ENCODE assay signal across 20 cellular contexts in the genomic region with DNA sequence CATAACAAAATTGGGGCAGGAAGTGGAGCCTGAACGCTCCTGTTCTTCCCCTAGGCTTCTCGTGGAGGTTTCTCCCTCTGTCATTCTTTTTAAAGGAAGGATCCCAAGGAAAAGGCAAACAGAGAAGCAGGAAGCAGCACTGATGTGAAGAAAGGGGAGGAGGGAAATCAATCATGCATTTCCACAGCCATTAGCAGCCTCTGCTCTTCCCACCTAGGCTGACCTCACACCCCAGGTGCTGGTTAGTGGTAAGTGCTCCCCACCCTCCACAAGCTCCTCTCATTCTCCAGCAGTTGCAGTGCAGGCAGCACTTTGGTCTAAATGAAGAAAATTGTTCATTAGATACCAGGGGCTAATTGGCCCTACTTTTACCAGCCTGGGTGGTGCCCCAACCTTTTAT. TPM values are rescaled to one million over a fixed set of nuclear protein-coding genes. Genes with fewer than 3 reads are reported as not detected.
DNase-seq lines count a peak whose midpoint lies in the region; ATAC-seq, FAIRE-seq and TF ChIP-seq lines count a peak whose summit lies in the region.
"Had no signal": no experiment of that assay in that cellular context is flagged by ENCODE, and none has a peak within 500 bp of the region (broad histone marks: within the 10 kb centered on the region; RNA-seq: fewer than 3 reads in every experiment).

No MANE protein-coding gene starts in this region.

- H3K36me3 ChIP-seq in K562 (ENCODE audit: control insufficient read depth, insufficient read depth, low read length), result no peaks in the 10 kb centered on the region
- no peaks in the 10 kb centered on the region for H3K36me3 ChIP-seq in tibial artery

- POLR2A ChIA-PET in K562 (lab: Yijun Ruan, JAX), result interaction anchor here (1.2 to 1.5 kb wide), 2 partner anchors 56 to 93 kb away, joined by 3 read pairs; no protein-coding TSS in a partner anchor

- 0% methylated on average over 2 of the region's 2 CpGs for WGBS in K562 (ENCODE audit: insufficient coverage, low coverage, missing lambda C conversion rate)

- no peaks in the 10 kb centered on the region for H3K79me2 ChIP-seq in K562 (ENCODE audit: control insufficient read depth, insufficient read depth, low read length)

- no peak for TF ChIP-seq POLR2A in K562 (conservative IDR thresholded peaks at IDR 0.05)

- BruUV-seq in K562 (replicated peaks; lab: Mats Ljungman, UMichigan), result no TSS peak

- peaks cover 0 to 15% of the 10 kb centered on the region in 2 experiments; a peak in 1 of 5 replicates for H3K4me1 ChIP-seq in K562 (replicated peaks in 1 of 2; ENCODE audit: control insufficient read depth in 2 of 2, insufficient read depth in 2 of 2, low read length in 2 of 2)
- peaks cover 0 to 17% (median 15%) of the 10 kb centered on the region in 4 donors for H3K4me1 ChIP-seq in tibial artery

- intact Hi-C loops in K562 (cut with micrococcal nuclease), result no loop called here
- intact Hi-C loops in tibial artery (cut with DNase I; ENCODE audit: low total_unique reads), result no loop called here

- H3K27me3 ChIP-seq in K562 (ENCODE audit: control insufficient read depth in 2 of 2, insufficient read depth in 2 of 2, low read length in 2 of 2), result peaks cover 19 to 72% of the 10 kb centered on the region in 2 experiments
- peaks cover 0 to 79% of the 10 kb centered on the region in 2 donors for H3K27me3 ChIP-seq in tibial artery

- CTCF ChIA-PET in K562 (lab: Yijun Ruan, JAX; ENCODE audit: low intra/inter-chr PET ratio), result no interaction called here

- no peak for ATAC-seq in K562
- ATAC-seq: HepG2 had no signal

- H3K9me3 ChIP-seq in K562 (replicated peaks; ENCODE audit: control insufficient read depth, insufficient read depth, low read depth, low read length) (no peaks in the 10 kb centered on the region), tibial artery (no peaks in the 10 kb centered on the region)

- no peak for FAIRE-seq in K562 (lab: Jason Lieb, UNC)
- FAIRE-seq: H1, HepG2 had no signal

- no peak for TF ChIP-seq EP300 in K562 (IDR thresholded peaks at IDR 0.05; ENCODE audit: low read length)

- H3K4me3 ChIP-seq in K562 (no peak overlapping the region), tibial artery (no peak overlapping the region)

- in situ Hi-C loops in ACHN (cut with HindIII; ENCODE audit: low pct_ligation_motif_present, low pct_unique_long_range_greater_than_20kb, low sequenced_read_pairs), result no loop called here
- in situ Hi-C loops in K562 (cut with MboI), result no loop called here

- no peak overlapping the region for H3K9ac ChIP-seq in K562 (ENCODE audit: insufficient read depth in 1 of 2, low read depth in 2 of 2, low read length in 2 of 2)
- H3K9ac ChIP-seq: KMS-11 had no signal

- H3K4me2 ChIP-seq in K562 (ENCODE audit: insufficient read depth, low read length), result no peak overlapping the region
- H3K4me2 ChIP-seq: KMS-11 had no signal

- H3K9me1 ChIP-seq in K562 (ENCODE audit: control insufficient read depth, insufficient read depth, low read length), result no peaks in the 10 kb centered on the region

- H2AFZ ChIP-seq in K562 (ENCODE audit: low read depth, low read length), result no peak overlapping the region

- DNase-seq in NCI-H1105 (lab: John Stamatoyannopoulos, UW), result peak; percentile 11
- DNase-seq in NCI-H1105 treated with DMSO at 0.1 percent for 48 hours (lab: John Stamatoyannopoulos, UW), result no peak
- DNase-seq in ACHN, result peak; percentile 12
- DNase-seq in DMS53 treated with DMSO at 0.1 percent for 48 hours (lab: John Stamatoyannopoulos, UW; ENCODE audit: unreplicated experiment), result peak; percentile 77
- DNase-seq in K562 (ENCODE audit: extremely low read depth in 1 of 4, low spot score in 3 of 4), result no peak
- no peak for DNase-seq in NCI-H187 (lab: John Stamatoyannopoulos, UW)
- DNase-seq in tibial artery, result no peak
- DNase-seq in NCI-H82 (lab: John Stamatoyannopoulos, UW), result no peak
- DNase-seq: 8988T; CD8-positive, alpha-beta memory T cell; NCI-H1048; SIG-M5 had no signal

- TF ChIP-seq RAD21 in K562 (CRISPR knock-in tag; conservative IDR thresholded peaks at IDR 0.05 in 1 of 2, IDR thresholded peaks at IDR 0.05 in 1 of 2), result no peak

- H4K20me1 ChIP-seq in K562 (replicated peaks; ENCODE audit: control insufficient read depth, insufficient read depth, low read length), result peaks cover 20% of the 10 kb centered on the region; the same call in 1 of the 2 replicates

- H3K27ac ChIP-seq in K562 (ENCODE audit: extremely low read depth, low read depth, low read length) (no peak overlapping the region), tibial artery (no peak overlapping the region)
- H3K27ac ChIP-seq: KMS-11 had no signal

- TF ChIP-seq CTCF in K562 (IDR thresholded peaks at IDR 0.05 in 2 of 3, conservative IDR thresholded peaks at IDR 0.05 in 1 of 3; ENCODE audit: insufficient read depth in 2 of 3, low read depth in 1 of 3, low read length in 3 of 3) (no peak), tibial artery (IDR thresholded peaks at IDR 0.05) (no peak)

TF ChIP-seq in K562, 482 proteins besides CTCF, POLR2A, EP300 and RAD21:
- TF ChIP-seq ZNF41 (CRISPR knock-in tag; conservative IDR thresholded peaks at IDR 0.05) (no peak), ZNF263 (CRISPR knock-in tag; IDR thresholded peaks at IDR 0.05; ENCODE audit: borderline replicate concordance) (peak; percentile 31; the same call in 1 of the 2 replicates)
TF ChIP-seq in K562: peak in this region for 1.

RNA-seq across cellular contexts. Expression of a gene that starts 2.6 kb away (rescaled TPM):
- not detected in 2 replicates for total RNA-seq in K562 (2011; cell fraction: chromatin; rRNA removed; ENCODE audit: low replicate concordance)
- total RNA-seq in K562 (2011; cell fraction: nucleolus; rRNA removed), result not detected in 2 replicates
- total RNA-seq in K562 (2011; cell fraction: nucleoplasm; rRNA removed), result not detected in 2 replicates
- total RNA-seq in K562 (2014; rRNA removed), result not detected in 2 replicates
- not detected in 2 replicates for total RNA-seq in K562 (2014; rRNA removed; fragmentation: Illumina TruSeq; extraction: Trizol)
- not detected in 2 replicates for total RNA-seq in K562 (2015; rRNA removed; fragmentation: Illumina TruSeq; extraction: Trizol)
- total RNA-seq in K562 (2021), result not detected in 2 replicates
- polyA plus RNA-seq in K562 (2011; rRNA removed), result not detected in 2 replicates
- polyA plus RNA-seq in K562 (2011; cell fraction: cytosol; rRNA removed), result not detected in 2 replicates
- polyA plus RNA-seq in K562 (2011; cell fraction: nucleus; rRNA removed), result not detected in 2 replicates
- polyA plus RNA-seq in K562 (2012), result not detected in 2 replicates
- not detected in 2 replicates for polyA plus RNA-seq in K562 (2014; fragmentation: Illumina TruSeq; extraction: Trizol)
- not detected for polyA plus RNA-seq in K562 (2014; fragmentation: Nextera tagmentation; extraction: Ambion mirVana)
- polyA plus RNA-seq in K562 (2014; rRNA removed), result not detected in 2 replicates
- polyA minus RNA-seq in K562 (2011; rRNA and poly(A)+ RNA removed), result not detected in 2 replicates
- not detected in 2 replicates for polyA minus RNA-seq in K562 (2011; cell fraction: cytosol; rRNA and poly(A)+ RNA removed)
- polyA minus RNA-seq in K562 (2011; cell fraction: nucleus; rRNA and poly(A)+ RNA removed), result not detected in 2 replicates
- total RNA-seq: CD8-positive, alpha-beta memory T cell; HepG2; M059J; NCI-H460; RPMI7951; T-helper 1 cell treated with Interleukin-12 subunit alpha and Interleukin-12 subunit beta and Interleukin-4 antibody, amounts not matched to agents 30 ng/mL and 1 ng/mL, for 36 hours had no signal
- polyA plus RNA-seq: BJ; CD8-positive, alpha-beta memory T cell; HepG2 had no signal

Comparison
In these comparisons a context has a peak if more than half of its experiments do, and no peak if none do; other contexts are left out.
1. DNase-seq: peak in NCI-H1105 (single experiment), ACHN (single experiment) and DMS53 treated with DMSO at 0.1 percent for 48 hours (single experiment); none in NCI-H1105 treated with DMSO at 0.1 percent for 48 hours (single experiment), K562 (0 of 4), NCI-H187 (0 of 2), tibial artery (0 of 2) and NCI-H82 (single experiment).